Comparison of ENCODE assay signal across 8 cellular contexts in genomic region chr1:12078938-12079861, GRCh38. TPM values are rescaled to one million over a fixed set of nuclear protein-coding genes. Genes with fewer than 3 reads are reported as not detected.
DNase-seq lines count a peak whose midpoint lies in the region; ATAC-seq and TF ChIP-seq lines count a peak whose summit lies in the region.

No MANE protein-coding gene starts in this region.

- H3K4me1 ChIP-seq in NT2/D1 (ENCODE audit: insufficient read depth, insufficient read length) (peaks cover 3% of the 10 kb centered on the region), adipocyte (ENCODE audit: control insufficient read depth, insufficient read depth, low read length) (peaks cover 6% of the 10 kb centered on the region), thyroid gland (no peaks in the 10 kb centered on the region)

- peak; percentile 73 for ATAC-seq in GM18868 (IDR thresholded peaks at IDR 0.05; ENCODE audit: unreplicated experiment)
- ATAC-seq in HG03159 (IDR thresholded peaks at IDR 0.05; ENCODE audit: unreplicated experiment): peak; percentile 62
- ATAC-seq in GM19324 (IDR thresholded peaks at IDR 0.05; ENCODE audit: low FRiP score, unreplicated experiment): no peak

- 45 to 49% methylated on average over 22 to 23 of the region's 23 CpGs for WGBS in thyroid gland, 2 donors

- H3K4me3 Mint-ChIP-seq in Calu3 (ENCODE audit: low read depth, unreplicated experiment): no peak overlapping the region

- peaks cover 22% of the 10 kb centered on the region for H3K36me3 ChIP-seq in NT2/D1 (ENCODE audit: insufficient read depth, insufficient read length, low read length)
- no peaks in the 10 kb centered on the region for H3K36me3 ChIP-seq in adipocyte (ENCODE audit: control insufficient read depth, insufficient read depth, low read length, severe bottlenecking)
- no peaks in the 10 kb centered on the region for H3K36me3 ChIP-seq in thyroid gland

- H3K27ac ChIP-seq in thyroid gland: no peak overlapping the region

- H3K27me3 Mint-ChIP-seq in Calu3 (ENCODE audit: unreplicated experiment): peaks cover 70% of the 10 kb centered on the region

- H3K9me3 ChIP-seq in NT2/D1 (ENCODE audit: insufficient read depth, low read length): no peaks in the 10 kb centered on the region
- H3K9me3 ChIP-seq in adipocyte (ENCODE audit: control insufficient read depth, low read length): peaks cover 21% of the 10 kb centered on the region
- H3K9me3 ChIP-seq in thyroid gland: no peaks in the 10 kb centered on the region

- no peaks in the 10 kb centered on the region for H3K4me1 Mint-ChIP-seq in Calu3 (ENCODE audit: low read depth, unreplicated experiment)

- CTCF ChIA-PET in Calu3 (lab: Charles Lee): interaction anchor here (0.6 to 1.0 kb wide), 7 partner anchors 22 to 122 kb away, joined by 3 to 6 read pairs (median 3); partner anchors contain the start of gene MIIP

- no peaks in the 10 kb centered on the region for H3K27me3 ChIP-seq in NT2/D1 (ENCODE audit: insufficient read depth, insufficient read length)
- peaks cover 14% of the 10 kb centered on the region for H3K27me3 ChIP-seq in adipocyte (replicated peaks; ENCODE audit: control insufficient read depth, insufficient read depth, low read length)
- H3K27me3 ChIP-seq in thyroid gland: no peaks in the 10 kb centered on the region

- intact Hi-C loops in Calu3 (cut with micrococcal nuclease; ENCODE audit: unreplicated experiment): no loop called here
- intact Hi-C loops in thyroid gland (cut with DNase I): no loop called here

- TF ChIP-seq CTCF in Calu3 (IDR thresholded peaks at IDR 0.05; ENCODE audit: unreplicated experiment) (no peak), thyroid gland (IDR thresholded peaks at IDR 0.05) (peak in 5 of 6 experiments; percentile 17 to 55 (median 40))

- peak overlapping the region; percentile 15 for H3K4me3 ChIP-seq in NT2/D1 (ENCODE audit: insufficient read length, low read depth)
- H3K4me3 ChIP-seq in adipocyte (ENCODE audit: low read length): no peak overlapping the region
- H3K4me3 ChIP-seq in thyroid gland (replicated peaks in 1 of 3): no peak overlapping the region

- no peak overlapping the region for H3K27ac Mint-ChIP-seq in Calu3 (ENCODE audit: unreplicated experiment)

- H3K36me3 Mint-ChIP-seq in Calu3 (ENCODE audit: insufficient read depth, unreplicated experiment): no peaks in the 10 kb centered on the region

- peak; percentile 32 for DNase-seq in Calu3
- DNase-seq in NT2/D1 (ENCODE audit: low read depth, low spot score): peak; percentile 61
- peak; percentile 69 for DNase-seq in adipocyte (ENCODE audit: low read depth)
- DNase-seq in inferior parietal cortex (ENCODE audit: extremely low spot score): peak; percentile 11
- DNase-seq in thyroid gland: peak; percentile 37 to 42

- no peaks in the 10 kb centered on the region for H3K9me3 Mint-ChIP-seq in Calu3 (ENCODE audit: low read depth, unreplicated experiment)

- TF ChIP-seq POLR2A in thyroid gland (IDR thresholded peaks at IDR 0.05): no peak

- BruUV-seq in Calu3 (replicated peaks; lab: Mats Ljungman, UMichigan): no TSS peak

- peak overlapping the region; percentile 76 for H3K9ac ChIP-seq in NT2/D1 (ENCODE audit: insufficient read length, low read depth)
- H3K9ac ChIP-seq in adipocyte (ENCODE audit: low read length): no peak overlapping the region

RNA-seq across cellular contexts. Expression of gene TNFRSF8, which starts 16.1 kb away (rescaled TPM):
- not detected in 2 replicates for total RNA-seq in Calu3 (2022)
- not detected for total RNA-seq in thyroid gland

RNA-seq across cellular contexts. Expression of gene MIIP, which starts 59.9 kb away (rescaled TPM):
- total RNA-seq in Calu3 (2022): 23.4 and 28.8 TPM in 2 replicates
- 10 to 100 TPM; 17.7 to 39.1 (median 30.6) TPM for total RNA-seq in thyroid gland

Comparison
In these comparisons a context has a peak if more than half of its experiments do, and no peak if none do; other contexts are left out.
1. DNase-seq: peak in every context shown above with its lines; median percentile 69 in adipocyte; 61 in NT2/D1; 40 in thyroid gland; 32 in Calu3; 11 in inferior parietal cortex.